Comparison of ENCODE assay signal across 1 cellular context in the genomic region with DNA sequence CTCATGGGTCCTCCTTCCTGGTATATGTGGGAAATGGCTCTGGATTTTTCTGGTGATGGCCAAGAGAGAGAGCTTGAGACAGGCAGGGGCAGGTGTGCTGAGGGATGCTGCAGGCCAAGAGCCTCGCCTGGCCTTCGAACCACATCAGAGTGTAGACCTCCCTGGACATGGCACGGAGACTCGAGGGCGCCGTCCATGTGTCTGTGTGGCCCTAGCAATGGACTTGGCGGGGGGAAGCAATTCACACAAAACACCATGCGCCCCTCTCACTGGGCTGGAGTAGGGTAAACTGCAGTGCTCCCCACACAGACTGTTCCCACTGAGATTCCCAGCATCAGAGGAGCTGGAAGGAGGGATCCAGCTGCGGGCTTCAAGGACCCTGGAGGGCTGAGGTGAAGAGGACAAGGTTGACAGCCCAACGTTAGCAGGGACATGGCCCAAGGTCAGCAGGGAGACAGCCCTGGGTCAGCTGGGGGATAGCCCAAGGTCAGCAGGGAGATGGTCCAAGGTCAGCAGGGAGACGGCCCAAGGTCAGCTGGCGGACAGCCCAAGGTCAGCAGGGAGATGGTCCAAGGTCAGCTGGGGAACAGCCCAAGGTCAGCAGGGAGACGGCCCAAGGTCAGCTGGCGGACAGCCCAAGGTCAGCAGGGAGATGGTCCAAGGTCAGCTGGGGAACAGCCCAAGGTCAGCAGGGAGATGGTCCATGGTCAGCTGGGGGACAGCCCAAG.
TF ChIP-seq lines count a peak whose summit lies in the region.

No MANE protein-coding gene starts in this region.

TF ChIP-seq in GM23338, 12 proteins besides CTCF, POLR2A, EP300 and RAD21 (continued from another document):
- TF ChIP-seq REST (IDR thresholded peaks at IDR 0.05; ENCODE audit: unreplicated experiment) (no peak), ZNF114 (CRISPR knock-in tag; IDR thresholded peaks at IDR 0.05) (no peak), ZNF331 (CRISPR knock-in tag; IDR thresholded peaks at IDR 0.05; ENCODE audit: low read depth) (no peak)
